In the genomic region with DNA sequence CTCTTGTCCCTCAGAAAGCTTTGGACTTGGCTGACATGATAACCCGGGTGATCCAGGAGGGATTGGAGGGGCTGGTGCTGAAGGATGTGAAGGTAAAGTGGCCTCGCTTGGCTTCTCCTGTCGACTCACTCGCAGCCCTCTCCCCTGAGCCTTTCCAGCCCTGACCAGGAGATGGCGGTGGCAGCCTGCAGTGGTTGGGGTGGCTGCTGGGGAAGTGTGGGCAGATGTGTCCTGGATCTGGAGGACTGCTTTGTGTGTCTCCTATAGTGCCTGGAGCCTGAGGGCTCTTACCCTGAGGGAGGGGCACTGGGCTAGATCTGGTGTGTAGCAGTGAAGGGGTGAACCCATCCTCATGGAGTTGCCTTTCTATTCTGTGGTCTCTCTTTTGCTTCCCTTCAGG, we compare ENCODE assay signal across 8 cellular contexts. TPM values are rescaled to one million over a fixed set of nuclear protein-coding genes. Genes with fewer than 3 reads are reported as not detected.
DNase-seq lines count a peak whose midpoint lies in the region; ATAC-seq and TF ChIP-seq lines count a peak whose summit lies in the region.

No MANE protein-coding gene starts in this region.

- no peaks in the 10 kb centered on the region for H3K9me3 Mint-ChIP-seq in Caco-2 (ENCODE audit: unreplicated experiment)
- H3K9me3 Mint-ChIP-seq in activated T-cell treated with anti-CD3 and anti-CD28 coated beads, Interleukin-2, amount 50 U/mL, for 72 hours = no peaks in the 10 kb centered on the region
- H3K9me3 Mint-ChIP-seq in nephron = no peaks in the 10 kb centered on the region

- ATAC-seq in activated T-cell treated with anti-CD3 and anti-CD28 coated beads, Interleukin-2, amount 50 U/mL, for 72 hours (replicated peaks in 1 of 2) = peak; percentile 94 to 98

- H3K4me1 Mint-ChIP-seq in Caco-2 (ENCODE audit: low read depth, unreplicated experiment) = no peaks in the 10 kb centered on the region
- H3K4me1 Mint-ChIP-seq in activated T-cell treated with anti-CD3 and anti-CD28 coated beads, Interleukin-2, amount 50 U/mL, for 72 hours (ENCODE audit: low read depth) = peaks cover 6% of the 10 kb centered on the region
- peaks cover 16% of the 10 kb centered on the region for H3K4me1 Mint-ChIP-seq in nephron

- POLR2A ChIA-PET in Caco-2 (lab: Charles Lee) = no interaction called here
- POLR2A ChIA-PET in HEK293 (lab: Yijun Ruan, JAX) = no interaction called here
- POLR2A ChIA-PET in OCI-LY7 (lab: Charles Lee) = no interaction called here

- H3K4me2 ChIP-seq in OCI-LY7 (ENCODE audit: low read length) = no peak overlapping the region

- no peaks in the 10 kb centered on the region for H4K20me1 ChIP-seq in OCI-LY7 (ENCODE audit: insufficient read depth, low read length)

- TF ChIP-seq CTCF in Caco-2 (IDR thresholded peaks at IDR 0.05; ENCODE audit: insufficient read depth in 1 of 2, low read depth in 1 of 2, low read length in 1 of 2, severe bottlenecking in 1 of 2, unreplicated experiment in 1 of 2) (peak; percentile 86 to 97), HEK293 (tag by site-specific recombination; IDR thresholded peaks at IDR 0.05) (peak; percentile 90), OCI-LY7 (conservative IDR thresholded peaks at IDR 0.05; ENCODE audit: low read length) (peak; percentile 81), nephron (IDR thresholded peaks at IDR 0.05; ENCODE audit: unreplicated experiment in 3 of 3) (peak; percentile 36 to 45 (median 42))

- H3K9me2 ChIP-seq in OCI-LY7 (ENCODE audit: insufficient read depth, low read length) = no peaks in the 10 kb centered on the region

- H3K27me3 Mint-ChIP-seq in Caco-2 (ENCODE audit: insufficient read depth, unreplicated experiment) (no peaks in the 10 kb centered on the region), nephron (ENCODE audit: low read depth) (no peaks in the 10 kb centered on the region)
- no peaks in the 10 kb centered on the region for H3K27me3 Mint-ChIP-seq in activated T-cell treated with anti-CD3 and anti-CD28 coated beads, Interleukin-2, amount 50 U/mL, for 72 hours (ENCODE audit: low read depth)

- no peaks in the 10 kb centered on the region for H3K79me2 ChIP-seq in OCI-LY7 (ENCODE audit: insufficient read depth, low read depth, low read length)

- no peaks in the 10 kb centered on the region for H3K4me1 ChIP-seq in Caco-2
- no peaks in the 10 kb centered on the region for H3K4me1 ChIP-seq in HEK293 (ENCODE audit: control insufficient read depth, insufficient read depth, low read length)
- no peaks in the 10 kb centered on the region for H3K4me1 ChIP-seq in OCI-LY7 (ENCODE audit: insufficient read depth, low read length, poor library complexity, severe bottlenecking)

- peaks cover 2% of the 10 kb centered on the region for H3K36me3 ChIP-seq in Caco-2 (ENCODE audit: control insufficient read depth, insufficient read depth, low read length)
- H3K36me3 ChIP-seq in HEK293 (ENCODE audit: control insufficient read depth in 2 of 2, insufficient read depth in 1 of 2, low read length in 2 of 2) = peaks cover 27 to 96% of the 10 kb centered on the region in 2 experiments
- H3K36me3 ChIP-seq in OCI-LY7 (ENCODE audit: insufficient read depth, low read length) = peaks cover 87% of the 10 kb centered on the region

- no peaks in the 10 kb centered on the region for H3K9me3 ChIP-seq in Caco-2
- H3K9me3 ChIP-seq in HEK293 (ENCODE audit: control insufficient read depth, insufficient read depth, low read depth, low read length) = no peaks in the 10 kb centered on the region
- H3K9me3 ChIP-seq in OCI-LY7 (ENCODE audit: low read length) = no peaks in the 10 kb centered on the region

- DNase-seq in Caco-2 = peak; percentile 78 to 84
- peak; percentile 63 for DNase-seq in OCI-LY7 (ENCODE audit: low spot score)
- peak; percentile 81 to 85 for DNase-seq in activated T-cell treated with anti-CD3 and anti-CD28 coated beads, Interleukin-2, amount 50 U/mL, for 72 hours
- DNase-seq in fibroblast of gingiva (ENCODE audit: low read depth) = peak; percentile 62
- peak; percentile 69 for DNase-seq in stimulated activated naive CD4-positive, alpha-beta T cell treated with Interleukin-2 at 50 U/mL for 16 hours (lab: John Stamatoyannopoulos, UW)
- no peak for DNase-seq in OCI-M2 (lab: John Stamatoyannopoulos, UW; ENCODE audit: unreplicated experiment)

- H3K36me3 Mint-ChIP-seq in Caco-2 (ENCODE audit: insufficient read depth, unreplicated experiment) = peaks cover 30% of the 10 kb centered on the region
- H3K36me3 Mint-ChIP-seq in activated T-cell treated with anti-CD3 and anti-CD28 coated beads, Interleukin-2, amount 50 U/mL, for 72 hours (ENCODE audit: insufficient read depth in 2 of 2) = peaks cover 0 to 10% of the 10 kb centered on the region in 2 donors
- peaks cover 68% of the 10 kb centered on the region for H3K36me3 Mint-ChIP-seq in nephron (ENCODE audit: low read depth)

- intact Hi-C loops in Caco-2 (cut with micrococcal nuclease; ENCODE audit: unreplicated experiment) = loop anchor here (1.0 to 10.0 kb wide), 4 partner anchors 65 to 537 kb away; partner anchors contain the start of genes RAD51D, RFFL and SLFN12L
- intact Hi-C loops in OCI-LY7 (cut with micrococcal nuclease; ENCODE audit: unreplicated experiment) = loop anchor here (2.0 kb wide), 2 partner anchors 91 to 121 kb away; partner anchors contain the start of gene RAD51D

- H2AFZ ChIP-seq in OCI-LY7 (ENCODE audit: low read length) = no peak overlapping the region

- CTCF ChIA-PET in Caco-2 (lab: Charles Lee) (no interaction called here), HEK293 (lab: Yijun Ruan, JAX) (interaction anchor here (0.6 to 8.4 kb wide), 10 partner anchors 14 to 145 kb away, joined by 3 to 79 read pairs (median 3); partner anchors contain the start of genes FNDC8 and RAD51D), OCI-LY7 (lab: Charles Lee; ENCODE audit: unreplicated experiment) (no interaction called here)

- no peaks in the 10 kb centered on the region for H3K27me3 ChIP-seq in Caco-2 (replicated peaks; ENCODE audit: control insufficient read depth, insufficient read depth, low read length)

- no peak overlapping the region for H3K4me3 ChIP-seq in Caco-2 (ENCODE audit: low read depth, low read length)
- H3K4me3 ChIP-seq in HEK293 (ENCODE audit: low read depth, low read length) = no peak overlapping the region
- no peak overlapping the region for H3K4me3 ChIP-seq in OCI-LY7 (ENCODE audit: low read depth, low read length, poor library complexity, severe bottlenecking)

- no peak overlapping the region for H3K27ac Mint-ChIP-seq in Caco-2 (ENCODE audit: unreplicated experiment)
- H3K27ac Mint-ChIP-seq in activated T-cell treated with anti-CD3 and anti-CD28 coated beads, Interleukin-2, amount 50 U/mL, for 72 hours = peak overlapping the region; percentile 80
- H3K27ac Mint-ChIP-seq in nephron = peak overlapping the region; percentile 1 to 18 (median 15)

- BruUV-seq in Caco-2 (replicated peaks; lab: Mats Ljungman, UMichigan) = no TSS peak
- BruUV-seq in OCI-LY7 (replicated peaks; lab: Mats Ljungman, UMichigan) = no TSS peak

- H3K27ac ChIP-seq in HEK293 (ENCODE audit: extremely low read depth, low read depth, low read length) (no peak overlapping the region), OCI-LY7 (ENCODE audit: low read depth, low read length, poor library complexity, severe bottlenecking) (no peak overlapping the region)

- H3K4me3 Mint-ChIP-seq in Caco-2 (ENCODE audit: unreplicated experiment) (no peak overlapping the region), nephron (no peak overlapping the region)
- H3K4me3 Mint-ChIP-seq in activated T-cell treated with anti-CD3 and anti-CD28 coated beads, Interleukin-2, amount 50 U/mL, for 72 hours = no peak overlapping the region

TF ChIP-seq in HEK293, 187 proteins besides CTCF, POLR2A, EP300 and RAD21 (continues in another document):
- TF ChIP-seq ATF2 (tag by site-specific recombination; IDR thresholded peaks at IDR 0.05; ENCODE audit: low read depth) (no peak), ZNF335 (tag by site-specific recombination; conservative IDR thresholded peaks at IDR 0.05) (peak; percentile 55), KLF17 (tag by site-specific recombination; IDR thresholded peaks at IDR 0.05) (no peak)

RNA-seq across cellular contexts. Expression of gene LIG3, which starts 17.9 kb away (rescaled TPM):
- total RNA-seq in Caco-2 (2022) (49.9 and 55.3 TPM in 2 replicates), OCI-LY7 (2022) (67.3 and 68.6 TPM in 2 replicates)
- 65.6 and 92.2 TPM in 2 replicates for total RNA-seq in OCI-LY7 (2014; rRNA removed; shearing (Covaris generic))
- total RNA-seq in activated T-cell treated with anti-CD3 and anti-CD28 coated beads, Interleukin-2, amount 50 U/mL, for 72 hours = 10 to 100 TPM; 39.1 to 44.0 TPM

RNA-seq across cellular contexts. Expression of gene ZNF830, which starts 36.9 kb away (rescaled TPM):
- total RNA-seq in Caco-2 (2022) = 24.3 and 25.0 TPM in 2 replicates
- 25.0 and 41.9 TPM in 2 replicates for total RNA-seq in OCI-LY7 (2014; rRNA removed; shearing (Covaris generic))
- total RNA-seq in OCI-LY7 (2022) = 23.0 and 25.5 TPM in 2 replicates
- 10 to 100 TPM; 27.7 to 28.0 TPM for total RNA-seq in activated T-cell treated with anti-CD3 and anti-CD28 coated beads, Interleukin-2, amount 50 U/mL, for 72 hours

RNA-seq across cellular contexts. Expression of gene CCT6B, which starts 36.9 kb away (rescaled TPM):
- total RNA-seq in Caco-2 (2022) (1.5 and 1.8 TPM in 2 replicates), OCI-LY7 (2022) (2.6 and 4.4 TPM in 2 replicates)
- 0.10 and 1.9 TPM in 2 replicates for total RNA-seq in OCI-LY7 (2014; rRNA removed; shearing (Covaris generic))
- 1 to 10 TPM; 2.8 to 3.4 TPM for total RNA-seq in activated T-cell treated with anti-CD3 and anti-CD28 coated beads, Interleukin-2, amount 50 U/mL, for 72 hours
